In the genomic region with DNA sequence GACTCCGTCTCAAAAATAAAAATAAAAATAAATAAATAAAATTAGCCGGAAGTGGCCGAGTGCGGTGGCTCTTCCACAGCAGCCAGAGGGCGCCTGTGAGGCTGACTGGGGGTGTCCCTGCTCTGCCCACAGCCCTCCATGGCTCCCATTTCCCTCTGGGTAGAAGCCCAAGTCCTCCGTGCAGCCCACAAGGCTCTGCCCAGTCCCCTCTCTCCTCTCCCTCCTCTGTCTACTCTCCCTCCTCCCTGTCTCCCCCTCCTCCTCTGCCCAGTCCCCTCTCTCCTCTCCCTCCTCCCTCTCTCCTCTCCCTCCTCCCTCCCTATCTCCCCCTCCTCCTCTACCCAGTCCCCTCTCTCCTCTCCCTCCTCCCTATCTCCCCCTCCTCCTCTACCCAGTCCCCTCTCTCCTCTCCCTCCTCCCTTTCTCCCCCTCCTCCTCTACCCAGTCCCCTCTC, we compare ENCODE assay signal across 9 cellular contexts. TPM values are rescaled to one million over a fixed set of nuclear protein-coding genes. Genes with fewer than 3 reads are reported as not detected.
A peak's percentile ranks its signal among the peaks of the same experiment; 100 is the strongest.
DNase-seq lines count a peak whose midpoint lies in the region; ATAC-seq and TF ChIP-seq lines count a peak whose summit lies in the region.
"Had no signal": no experiment of that assay in that cellular context is flagged by ENCODE, and none has a peak within 500 bp of the region (broad histone marks: within the 10 kb centered on the region; RNA-seq: fewer than 3 reads in every experiment).

No MANE protein-coding gene starts in this region.

- ATAC-seq in activated CD4-positive, CD25-positive, alpha-beta regulatory T cell treated with anti-CD3 and anti-CD28 coated beads, Interleukin-2, amount 50 U/mL, for 24 hours: peak; percentile 35 to 48
- ATAC-seq in omental fat pad (ENCODE audit: low FRiP score): no peak
- ATAC-seq in HG03039 (IDR thresholded peaks at IDR 0.05; ENCODE audit: unreplicated experiment): no peak
- ATAC-seq in GM21447 (IDR thresholded peaks at IDR 0.05; ENCODE audit: unreplicated experiment): no peak

- DNase-seq in activated CD4-positive, CD25-positive, alpha-beta regulatory T cell treated with anti-CD3 and anti-CD28 coated beads, Interleukin-2, amount 50 U/mL, for 72 hours: no peak
- peak; percentile 73 for DNase-seq in OCI-M1 (lab: John Stamatoyannopoulos, UW)
- peak; percentile 59 for DNase-seq in astrocyte of the hippocampus (ENCODE audit: low read depth, low spot score)
- DNase-seq in lung microvascular endothelial cell (ENCODE audit: low read depth in 2 of 2): peak; percentile 70 to 82
- DNase-seq in omental fat pad (ENCODE audit: low spot score): no peak

- TF ChIP-seq CTCF in omental fat pad (IDR thresholded peaks at IDR 0.05): no peak

RNA-seq across cellular contexts. Expression of gene MISP, which starts 20.4 kb away (rescaled TPM):
- total RNA-seq in lung microvascular endothelial cell: under 0.01 TPM in 1 of 2 replicates, not detected in the other
- 1 to 10 TPM in 3 of 4 donors, not detected in 1; 1.4 to 9.6 (median 3.2) TPM for total RNA-seq in omental fat pad
- total RNA-seq: activated CD8-positive, alpha-beta memory T cell treated with anti-CD3 and anti-CD28 coated beads for 36 hours had no signal

RNA-seq across cellular contexts. Expression of gene PTBP1, which starts 25.9 kb away (rescaled TPM):
- total RNA-seq in lung microvascular endothelial cell (113 and 124 TPM in 2 replicates), omental fat pad (100 to 1,000 TPM; 106 to 195 (median 137) TPM)

RNA-seq across cellular contexts. Expression of gene PLPPR3, which starts 50.4 kb away (rescaled TPM):
- under 0.01 and 0.44 TPM in 2 replicates for total RNA-seq in lung microvascular endothelial cell
- not detected for total RNA-seq in omental fat pad
- total RNA-seq: activated CD8-positive, alpha-beta memory T cell treated with anti-CD3 and anti-CD28 coated beads for 36 hours had no signal

RNA-seq across cellular contexts. Expression of gene AZU1, which starts 56.3 kb away (rescaled TPM):
- not detected in 2 replicates for total RNA-seq in lung microvascular endothelial cell
- 1 to 10 TPM in 1 of 4 donors, not detected in 3; 1.1 TPM for total RNA-seq in omental fat pad
- total RNA-seq: activated CD8-positive, alpha-beta memory T cell treated with anti-CD3 and anti-CD28 coated beads for 36 hours had no signal

Comparison
In these comparisons a context has a peak if more than half of its experiments do, and no peak if none do; other contexts are left out.
1. ATAC-seq: peak in activated CD4-positive, CD25-positive, alpha-beta regulatory T cell treated with anti-CD3 and anti-CD28 coated beads, Interleukin-2, amount 50 U/mL, for 24 hours (2 of 2); none in omental fat pad (single experiment), HG03039 (single experiment) and GM21447 (single experiment).
2. DNase-seq: peak in OCI-M1 (single experiment), astrocyte of the hippocampus (single experiment) and lung microvascular endothelial cell (2 of 2); none in activated CD4-positive, CD25-positive, alpha-beta regulatory T cell treated with anti-CD3 and anti-CD28 coated beads, Interleukin-2, amount 50 U/mL, for 72 hours (single experiment) and omental fat pad (single experiment).